14 cellular contexts compared by ENCODE assay signal in genomic region chr18:10099539-10100140, GRCh38.
"Had no signal": no experiment of that assay in that cellular context is flagged by ENCODE, and none has a peak within 500 bp of the region (broad histone marks: within the 10 kb centered on the region; RNA-seq: fewer than 3 reads in every experiment).

No MANE protein-coding gene starts in this region.

- H3K27ac Mint-ChIP-seq: activated B cell treated with CpG ODN at 0.5 μM for 24 hours; activated T-helper 2 cell treated with anti-CD3 and anti-CD28 coated beads, Interferon-gamma antibody, Interleukin-2, Interleukin-4, amounts not matched to agents 10 μg/mL and 5 μg/mL and 100 μg/mL, durations not matched to agents 14 hours and 24 hours and 36 hours; naive thymus-derived CD8-positive, alpha-beta T cell; T-helper 1 cell treated with Interleukin-12 subunit alpha and Interleukin-12 subunit beta and Interleukin-4 antibody, amounts not matched to agents 30 μg/mL and 1 μg/mL, for 36 hours had no signal

- ATAC-seq: mucosa of descending colon; naive thymus-derived CD8-positive, alpha-beta T cell had no signal

- H3K36me3 ChIP-seq: neutrophil, tibial artery had no signal

- H3K27me3 Mint-ChIP-seq: activated B cell treated with CpG ODN at 0.5 μM for 24 hours; naive thymus-derived CD8-positive, alpha-beta T cell had no signal

- H3K36me3 Mint-ChIP-seq: brain; naive thymus-derived CD8-positive, alpha-beta T cell had no signal

- H3K27me3 ChIP-seq: tibial artery had no signal

- H3K27ac ChIP-seq: neutrophil, tibial artery had no signal

- H3K9me3 ChIP-seq: mucosa of descending colon, neutrophil had no signal

- H3K4me3 Mint-ChIP-seq: activated B cell treated with CpG ODN at 0.5 μM for 24 hours; brain; naive thymus-derived CD8-positive, alpha-beta T cell; T-helper 1 cell treated with Interleukin-12 subunit alpha and Interleukin-12 subunit beta and Interleukin-4 antibody, amounts not matched to agents 30 μg/mL and 1 μg/mL, for 36 hours had no signal

- H3K4me1 Mint-ChIP-seq: activated B cell treated with CpG ODN at 0.5 μM for 24 hours; naive thymus-derived CD8-positive, alpha-beta T cell had no signal

- DNase-seq: activated B cell treated with CpG ODN at 0.5 μM for 24 hours; activated CD4-positive, alpha-beta T cell treated with anti-CD3 and anti-CD28 coated beads, Interleukin-2, amount 50 U/mL, for 1 hour; activated naive CD4-positive, alpha-beta T cell treated with anti-CD3 and anti-CD28 coated beads, Interleukin-2, amount 50 U/mL, for 16 hours; amniotic stem cell; head of caudate nucleus; mucosa of descending colon; naive thymus-derived CD8-positive, alpha-beta T cell; retina; small intestine; tibial artery had no signal

- H3K9me3 Mint-ChIP-seq: activated B cell treated with CpG ODN at 0.5 μM for 24 hours; activated T-helper 2 cell treated with anti-CD3 and anti-CD28 coated beads, Interferon-gamma antibody, Interleukin-2, Interleukin-4, amounts not matched to agents 10 μg/mL and 5 μg/mL and 100 μg/mL, durations not matched to agents 14 hours and 24 hours and 36 hours; naive thymus-derived CD8-positive, alpha-beta T cell; T-helper 1 cell treated with Interleukin-12 subunit alpha and Interleukin-12 subunit beta and Interleukin-4 antibody, amounts not matched to agents 30 μg/mL and 1 μg/mL, for 36 hours had no signal

- H3K4me3 ChIP-seq: mucosa of descending colon, tibial artery had no signal
